In genomic region chr11:126139541-126140091, GRCh38 we compare ENCODE assay signal across 1 cellular context.
TF ChIP-seq lines count a peak whose summit lies in the region.

No MANE protein-coding gene starts in this region.

TF ChIP-seq in H1, 55 proteins besides CTCF, POLR2A, EP300 and RAD21:
- no peak for TF ChIP-seq E2F6 (IDR thresholded peaks at IDR 0.05)
- TF ChIP-seq FOSL1 (IDR thresholded peaks at IDR 0.05; ENCODE audit: insufficient read depth, low read depth, low read length): no peak
- no peak for TF ChIP-seq CHD2 (IDR thresholded peaks at IDR 0.05; ENCODE audit: low read length)
- TF ChIP-seq POU5F1 (IDR thresholded peaks at IDR 0.05; ENCODE audit: low read depth, low read length): no peak
- TF ChIP-seq SIX5 (IDR thresholded peaks at IDR 0.05; ENCODE audit: low read depth, low read length): no peak
- no peak for TF ChIP-seq CTBP2 (IDR thresholded peaks at IDR 0.05; ENCODE audit: borderline replicate concordance, insufficient read depth, insufficient read length, low read length)
- no peak for TF ChIP-seq RBBP5 (IDR thresholded peaks at IDR 0.05; ENCODE audit: borderline replicate concordance, low read depth, low read length)
- TF ChIP-seq SUZ12 (IDR thresholded peaks at IDR 0.05; ENCODE audit: low read length): no peak
- TF ChIP-seq ATF3 (IDR thresholded peaks at IDR 0.05; ENCODE audit: insufficient read depth, low read depth, low read length): no peak
- TF ChIP-seq KDM1A (IDR thresholded peaks at IDR 0.05; ENCODE audit: borderline replicate concordance, low read length): no peak
- TF ChIP-seq MAX (IDR thresholded peaks at IDR 0.05): no peak
- no peak for TF ChIP-seq HDAC6 (IDR thresholded peaks at IDR 0.05; ENCODE audit: low read depth, low read length)
- TF ChIP-seq BRCA1 (IDR thresholded peaks at IDR 0.05; ENCODE audit: low read depth, low read length): no peak
- no peak for TF ChIP-seq KDM4A (IDR thresholded peaks at IDR 0.05; ENCODE audit: low read depth, low read length, severe bottlenecking)
- no peak for TF ChIP-seq YY1 (IDR thresholded peaks at IDR 0.05; ENCODE audit: low read depth, low read length)
- TF ChIP-seq NANOG (IDR thresholded peaks at IDR 0.05; ENCODE audit: insufficient read depth, low read depth, low read length, poor library complexity, severe bottlenecking): no peak
TF ChIP-seq in H1: peak in this region for 0.
